Comparison of ENCODE assay signal across 8 cellular contexts in genomic region chr18:12307871-12308385, GRCh38. TPM values are rescaled to one million over a fixed set of nuclear protein-coding genes. Genes with fewer than 3 reads are reported as not detected.
DNase-seq lines count a peak whose midpoint lies in the region; ATAC-seq and TF ChIP-seq lines count a peak whose summit lies in the region.

TSS of gene TUBB6 (plus strand) at chr18:12308241. CDS start at chr18:12308293, 52 bp downstream.

- ATAC-seq in HG02840 (IDR thresholded peaks at IDR 0.05; ENCODE audit: low FRiP score, unreplicated experiment) (peak; percentile 51), sciatic nerve (peak; percentile 52)

- TF ChIP-seq CTCF in A673 (conservative IDR thresholded peaks at IDR 0.05; ENCODE audit: low read depth, low read length) (no peak), GM13976 (IDR thresholded peaks at IDR 0.05; ENCODE audit: borderline replicate concordance, control extremely low read depth, extremely low read depth, insufficient read depth, missing control alignments) (no peak), ascending aorta (IDR thresholded peaks at IDR 0.05) (no peak)

- peak within 1 kb of the TSS; percentile 97 for H3K4me3 ChIP-seq in A673 (ENCODE audit: low read depth, low read length, poor library complexity, severe bottlenecking)
- H3K4me3 ChIP-seq in ascending aorta, result peak within 1 kb of the TSS; percentile 72 to 95

- peaks cover 5% of the 10 kb centered on the region for H3K4me1 ChIP-seq in A673 (ENCODE audit: insufficient read depth, low read length, poor library complexity, severe bottlenecking)
- peaks cover 15 to 16% of the 10 kb centered on the region in 2 donors for H3K4me1 ChIP-seq in ascending aorta

- peak within 1 kb of the TSS; percentile 82 for H3K27ac ChIP-seq in A673 (ENCODE audit: low read depth, low read length, poor library complexity, severe bottlenecking)
- H3K27ac ChIP-seq in ascending aorta, result peak within 1 kb of the TSS; percentile 97 to 98

- POLR2A ChIA-PET in A673 (lab: Charles Lee; ENCODE audit: low non-redundant PET), result no interaction called here

- peaks cover 17% of the 10 kb centered on the region for H3K9me3 ChIP-seq in A673 (ENCODE audit: low read depth, low read length, poor library complexity, severe bottlenecking)
- H3K9me3 ChIP-seq in ascending aorta, result peaks cover 5 to 14% of the 10 kb centered on the region in 2 donors

- BruUV-seq in A673 (replicated peaks; lab: Mats Ljungman, UMichigan), result no TSS peak

- in situ Hi-C loops in GM13976 (cut with MboI; ENCODE audit: low sequenced_read_pairs, unreplicated experiment), result no loop called here

- H3K36me3 ChIP-seq in A673 (ENCODE audit: insufficient read depth, low read length, poor library complexity, severe bottlenecking) (peaks cover 31% of the 10 kb centered on the region), ascending aorta (peaks cover 20 to 28% of the 10 kb centered on the region in 2 donors)

- H3K27me3 ChIP-seq in A673 (replicated peaks; ENCODE audit: insufficient read depth, low read depth, low read length, poor library complexity), result no peaks in the 10 kb centered on the region
- no peaks in the 10 kb centered on the region for H3K27me3 ChIP-seq in ascending aorta

- peak; percentile 88 for DNase-seq in A673 (ENCODE audit: low spot score)
- DNase-seq in GM13976 (ENCODE audit: low spot score), result peak; percentile 94
- DNase-seq in NCI-H748 treated with DMSO at 0.1 percent for 48 hours (lab: John Stamatoyannopoulos, UW), result peak; percentile 36
- DNase-seq in ascending aorta (ENCODE audit: low spot score in 2 of 2), result peak in 1 of 2 donors; percentile 88
- peak; percentile 90 for DNase-seq in hepatic stellate cell (ENCODE audit: low spot score)
- peak; percentile 85 for DNase-seq in sciatic nerve (ENCODE audit: low spot score)
- no peak for DNase-seq in OCI-M2 (lab: John Stamatoyannopoulos, UW; ENCODE audit: unreplicated experiment)

- CTCF ChIA-PET in A673 (lab: Charles Lee), result interaction anchor here (1.6 kb wide), 1 partner anchor 36 kb away, joined by 8 read pairs; no protein-coding TSS in a partner anchor

- intact Hi-C loops in A673 (cut with micrococcal nuclease; ENCODE audit: unreplicated experiment) (loop anchor here (5.0 kb wide), 1 partner anchor 51 kb away; no protein-coding TSS in a partner anchor), ascending aorta (cut with DNase I) (loop anchor here (1.0 to 10.0 kb wide), 5 partner anchors 20 to 453 kb away; partner anchors contain the start of genes AFG3L2 and CHMP1B), sciatic nerve (cut with DNase I) (no loop called here)

RNA-seq across cellular contexts. Expression of gene TUBB6, which starts in this region (rescaled TPM):
- total RNA-seq in A673 (2021) (182 and 197 TPM in 2 replicates), ascending aorta (800 TPM), sciatic nerve (141 TPM)
